In the genomic region with DNA sequence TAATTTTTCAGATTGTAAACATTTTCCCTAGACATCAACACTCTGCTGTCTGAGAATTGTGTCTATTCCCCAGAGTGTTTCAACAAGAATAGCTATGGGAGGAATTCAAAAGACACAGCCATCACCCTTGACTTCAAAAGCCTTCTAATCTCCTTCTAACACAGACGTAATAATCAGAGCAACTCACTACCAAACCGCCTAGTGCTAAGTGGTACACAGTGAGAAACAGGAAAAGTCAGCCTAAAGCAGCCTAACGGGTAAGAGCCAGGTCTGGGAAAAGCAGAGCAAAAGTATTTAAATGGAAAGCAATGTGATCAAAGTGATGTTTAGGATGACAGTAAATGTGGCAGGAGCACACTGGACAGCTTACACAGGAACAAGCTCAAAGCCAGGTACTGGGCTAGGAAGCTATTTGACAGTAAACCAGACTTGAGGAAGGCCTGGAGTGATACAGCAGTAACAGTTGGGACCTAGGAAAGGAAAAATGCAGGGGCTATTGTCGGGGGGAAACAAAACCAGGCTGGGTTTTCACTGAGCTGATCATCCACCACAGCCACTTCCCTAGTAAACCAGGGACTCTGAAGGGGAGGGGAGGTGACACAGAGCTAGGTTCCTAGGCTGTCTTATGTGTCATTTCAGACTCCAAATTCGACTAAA, we compare ENCODE assay signal across 9 cellular contexts. TPM values are rescaled to one million over a fixed set of nuclear protein-coding genes. Genes with fewer than 3 reads are reported as not detected.
DNase-seq lines count a peak whose midpoint lies in the region; ATAC-seq and TF ChIP-seq lines count a peak whose summit lies in the region.
"Had no signal": no experiment of that assay in that cellular context is flagged by ENCODE, and none has a peak within 500 bp of the region (broad histone marks: within the 10 kb centered on the region; RNA-seq: fewer than 3 reads in every experiment).

No MANE protein-coding gene starts in this region.

- TF ChIP-seq CTCF in coronary artery (IDR thresholded peaks at IDR 0.05) (no peak), vagina (IDR thresholded peaks at IDR 0.05) (no peak)

- H3K9me3 Mint-ChIP-seq in activated naive CD4-positive, alpha-beta T cell treated with anti-CD3 and anti-CD28 coated beads, Interleukin-2, amount 50 U/mL, for 72 hours = no peaks in the 10 kb centered on the region

- intact Hi-C loops in vagina (cut with DNase I) = no loop called here

- H3K4me1 ChIP-seq in vagina (peaks cover 70% of the 10 kb centered on the region), Karpas-422 (ENCODE audit: low read length) (no peaks in the 10 kb centered on the region)

- no peak overlapping the region for H3K4me2 ChIP-seq in Karpas-422 (ENCODE audit: low read depth, low read length, poor library complexity, severe bottlenecking)

- no peak for TF ChIP-seq POLR2A in vagina (IDR thresholded peaks at IDR 0.05)

- no peak overlapping the region for H3K9ac ChIP-seq in Karpas-422 (ENCODE audit: low read length)

- H3K27ac Mint-ChIP-seq in activated naive CD4-positive, alpha-beta T cell treated with anti-CD3 and anti-CD28 coated beads, Interleukin-2, amount 50 U/mL, for 72 hours = no peak overlapping the region

- H2AFZ ChIP-seq in Karpas-422 (ENCODE audit: low read length) = no peak overlapping the region

- ATAC-seq in activated naive CD4-positive, alpha-beta T cell treated with anti-CD3 and anti-CD28 coated beads, Interleukin-2, amount 50 U/mL, for 72 hours = peak; percentile 98

- no peaks in the 10 kb centered on the region for H3K27me3 ChIP-seq in vagina
- no peaks in the 10 kb centered on the region for H3K27me3 ChIP-seq in Karpas-422 (ENCODE audit: low read length)

- no peaks in the 10 kb centered on the region for H3K79me2 ChIP-seq in Karpas-422 (ENCODE audit: low read length)

- H3K36me3 ChIP-seq in vagina (peaks cover 0 to 12% of the 10 kb centered on the region in 2 donors), Karpas-422 (ENCODE audit: insufficient read depth, low read length) (no peaks in the 10 kb centered on the region)

- peak in 1 of 2 donors; percentile 32 for DNase-seq in activated naive CD4-positive, alpha-beta T cell treated with anti-CD3 and anti-CD28 coated beads, Interleukin-2, amount 50 U/mL, for 72 hours (ENCODE audit: low spot score in 2 of 2)
- no peak for DNase-seq in activated naive CD4-positive, alpha-beta T cell treated with anti-CD3 and anti-CD28 coated beads, Interleukin-2, amount 50 U/mL, for 16 hours
- DNase-seq in coronary artery (ENCODE audit: low spot score) (no peak), myocyte (ENCODE audit: low read depth) (peak; percentile 36), vagina (ENCODE audit: extremely low spot score in 2 of 2) (no peak), D341Med (ENCODE audit: low spot score) (no peak), Karpas-422 (no peak)
- DNase-seq in activated effector memory CD4-positive, alpha-beta T cell treated with Interleukin-2 at 50 U/mL for 16 hours = no peak
- DNase-seq: DMS53 had no signal

- H3K9me3 ChIP-seq in vagina (no peaks in the 10 kb centered on the region), Karpas-422 (ENCODE audit: low read length) (no peaks in the 10 kb centered on the region)

- H3K4me3 ChIP-seq in coronary artery (peak overlapping the region; percentile 48), vagina (no peak overlapping the region), Karpas-422 (ENCODE audit: low read length) (no peak overlapping the region)

- peak overlapping the region; percentile 79 to 81 for H3K27ac ChIP-seq in coronary artery
- peak overlapping the region; percentile 39 for H3K27ac ChIP-seq in vagina
- H3K27ac ChIP-seq in Karpas-422 (ENCODE audit: low read length) = no peak overlapping the region

- H3K9me2 ChIP-seq in Karpas-422 (replicated peaks; ENCODE audit: insufficient read depth, low read length) = no peaks in the 10 kb centered on the region

- H4K20me1 ChIP-seq in Karpas-422 (ENCODE audit: insufficient read depth, low read depth, low read length) = peaks cover 19% of the 10 kb centered on the region; the same call in 1 of the 2 replicates

- peaks cover 12 to 29% of the 10 kb centered on the region in 2 donors for H3K36me3 Mint-ChIP-seq in activated naive CD4-positive, alpha-beta T cell treated with anti-CD3 and anti-CD28 coated beads, Interleukin-2, amount 50 U/mL, for 72 hours

RNA-seq across cellular contexts. Expression of gene CORO1C, which starts 29.4 kb away (rescaled TPM):
- 10 to 100 TPM; 61.5 to 87.5 TPM for total RNA-seq in activated naive CD4-positive, alpha-beta T cell treated with anti-CD3 and anti-CD28 coated beads, Interleukin-2, amount 50 U/mL, for 72 hours
- total RNA-seq in myocyte = 80.3 and 85.3 TPM in 2 replicates
- 117 TPM for polyA plus RNA-seq in myocyte (2012)
- 189 TPM for total RNA-seq in vagina
- 11.1 and 14.9 TPM in 2 replicates for total RNA-seq in Karpas-422 (2014; rRNA removed; shearing (Covaris generic); ENCODE audit: low replicate concordance)
